8 cellular contexts compared by ENCODE assay signal in genomic region chr1:172531412-172531811, GRCh38. TPM values are rescaled to one million over a fixed set of nuclear protein-coding genes. Genes with fewer than 3 reads are reported as not detected.
DNase-seq lines count a peak whose midpoint lies in the region; ATAC-seq and TF ChIP-seq lines count a peak whose summit lies in the region.

No MANE protein-coding gene starts in this region.

- no TSS peak for BruUV-seq in HCT116 (replicated peaks; lab: Mats Ljungman, UMichigan)

- peaks cover 15% of the 10 kb centered on the region for H3K36me3 Mint-ChIP-seq in activated B cell treated with CpG ODN at 0.5 μM for 24 hours (ENCODE audit: low read depth)

- peak overlapping the region; percentile 64 for H3K9ac ChIP-seq in HCT116 (ENCODE audit: low read length)
- peak overlapping the region; percentile 87 for H3K9ac ChIP-seq in smooth muscle cell (ENCODE audit: low read depth)

- H3K27me3 ChIP-seq in HCT116 (ENCODE audit: insufficient read depth, low read length) (no peaks in the 10 kb centered on the region), right cardiac atrium (ENCODE audit: control insufficient read depth, insufficient read depth) (no peaks in the 10 kb centered on the region), smooth muscle cell (ENCODE audit: low read depth) (no peaks in the 10 kb centered on the region)

- no peak for TF ChIP-seq POLR2A in HCT116 (IDR thresholded peaks at IDR 0.05; ENCODE audit: borderline replicate concordance, extremely low read depth, insufficient read depth, insufficient read length)

- DNase-seq in HCT116 (ENCODE audit: low read depth, low spot score) (no peak), activated B cell treated with CpG ODN at 0.5 μM for 24 hours (no peak), right cardiac atrium (no peak), smooth muscle cell (lab: John Stamatoyannopoulos, UW; ENCODE audit: unreplicated experiment) (no peak), GM19238 (ENCODE audit: insufficient read length, low spot score) (no peak), NCI-H146 (lab: John Stamatoyannopoulos, UW) (no peak)

- intact Hi-C loops in HCT116 (cut with micrococcal nuclease) = loop anchor here (5.0 kb wide), 1 partner anchor 186 kb away; no protein-coding TSS in a partner anchor
- intact Hi-C loops in activated B cell treated with CpG ODN at 0.5 μM for 24 hours (cut with micrococcal nuclease) = loop anchor here (5.0 to 10.0 kb wide), 5 partner anchors 187 to 1999 kb away; partner anchors contain the start of genes DNM3, GORAB, KLHL20 and PRDX6
- intact Hi-C loops in right cardiac atrium (cut with DNase I) = loop anchor here in 2 of 4 donors (5.0 to 10.0 kb wide), 2 partner anchors 77 to 79 kb away; no protein-coding TSS in a partner anchor

- H3K9me3 Mint-ChIP-seq in activated B cell treated with CpG ODN at 0.5 μM for 24 hours = no peaks in the 10 kb centered on the region

- H3K4me2 ChIP-seq in HCT116 (ENCODE audit: low read length) = peak overlapping the region; percentile 98
- peak overlapping the region; percentile 91 for H3K4me2 ChIP-seq in smooth muscle cell

- no peaks in the 10 kb centered on the region for H4K20me1 ChIP-seq in HCT116 (ENCODE audit: insufficient read depth)
- H4K20me1 ChIP-seq in smooth muscle cell (ENCODE audit: low read depth) = peaks cover 29% of the 10 kb centered on the region

- TF ChIP-seq CTCF in HCT116 (IDR thresholded peaks at IDR 0.05 in 2 of 3, conservative IDR thresholded peaks at IDR 0.05 in 1 of 3; ENCODE audit: borderline replicate concordance in 1 of 3, insufficient read depth in 1 of 3, low read depth in 2 of 3, low read length in 2 of 3) = no peak
- no peak for TF ChIP-seq CTCF in activated B cell treated with CpG ODN at 0.5 μM for 24 hours (IDR thresholded peaks at IDR 0.05)
- no peak for TF ChIP-seq CTCF in smooth muscle cell (IDR thresholded peaks at IDR 0.05; ENCODE audit: borderline replicate concordance, insufficient read depth, poor library complexity, severe bottlenecking)

- peaks cover 4% of the 10 kb centered on the region for H3F3A ChIP-seq in smooth muscle cell (ENCODE audit: low read depth)

- CTCF ChIA-PET in HCT116 (lab: Charles Lee) = no interaction called here
- CTCF ChIA-PET in activated B cell treated with CpG ODN at 0.5 μM for 24 hours (lab: Charles Lee) = no interaction called here

- ATAC-seq in HCT116 = no peak
- ATAC-seq in activated B cell treated with CpG ODN at 0.5 μM for 24 hours (ENCODE audit: low read depth) = no peak
- ATAC-seq in right cardiac atrium = no peak
- ATAC-seq in GM18502 (IDR thresholded peaks at IDR 0.05; ENCODE audit: poor library complexity, unreplicated experiment) = no peak
- ATAC-seq in GM19023 (IDR thresholded peaks at IDR 0.05; ENCODE audit: unreplicated experiment) = no peak

- no peaks in the 10 kb centered on the region for H3K9me2 ChIP-seq in HCT116 (ENCODE audit: insufficient read depth)

- H3K4me3 ChIP-seq in HCT116 (replicated peaks in 1 of 2; ENCODE audit: low read depth in 1 of 2, low read length in 2 of 2) (peak overlapping the region; percentile 71 to 90), right cardiac atrium (ENCODE audit: low read length) (peak overlapping the region; percentile 93), smooth muscle cell (peak overlapping the region; percentile 69)

- peak overlapping the region; percentile 98 for H3K4me3 Mint-ChIP-seq in activated B cell treated with CpG ODN at 0.5 μM for 24 hours

- peak overlapping the region; percentile 99 for H3K27ac Mint-ChIP-seq in activated B cell treated with CpG ODN at 0.5 μM for 24 hours

- H3K27ac ChIP-seq in HCT116 (ENCODE audit: low read depth, low read length) (no peak overlapping the region), right cardiac atrium (ENCODE audit: low read length) (no peak overlapping the region), smooth muscle cell (ENCODE audit: low read depth) (no peak overlapping the region)

- RAD21 ChIA-PET in HCT116 (lab: Charles Lee; ENCODE audit: low non-redundant PET in 1 of 2, low total read pairs in 2 of 2, uncharacterized antibody in 2 of 2, unreplicated experiment in 2 of 2) = no interaction called here

- 11% methylated on average over 2 of the region's 2 CpGs for WGBS in right cardiac atrium
- WGBS in smooth muscle cell (ENCODE audit: low lambda C conversion rate) = 33% methylated on average over 2 of the region's 2 CpGs

- H3K79me2 ChIP-seq in HCT116 (ENCODE audit: insufficient read depth, low read length) (peaks cover 32% of the 10 kb centered on the region), smooth muscle cell (ENCODE audit: low read depth) (peaks cover 28% of the 10 kb centered on the region)

- H3K4me1 ChIP-seq in HCT116 (ENCODE audit: control insufficient read depth in 1 of 2, insufficient read depth in 2 of 2, low read length in 2 of 2) = peaks cover 0 to 18% of the 10 kb centered on the region in 2 experiments; a peak in 3 of 4 replicates
- no peaks in the 10 kb centered on the region for H3K4me1 ChIP-seq in right cardiac atrium (ENCODE audit: control insufficient read depth, insufficient read depth, low read length)
- H3K4me1 ChIP-seq in smooth muscle cell (ENCODE audit: low read depth) = peaks cover 27% of the 10 kb centered on the region

- H3K9me3 ChIP-seq in HCT116 (ENCODE audit: control insufficient read depth in 1 of 2, insufficient read depth in 1 of 2, low read depth in 1 of 2, low read length in 2 of 2) (no peaks in the 10 kb centered on the region), right cardiac atrium (ENCODE audit: control insufficient read depth, low read length) (no peaks in the 10 kb centered on the region), smooth muscle cell (replicated peaks; ENCODE audit: low read depth) (no peaks in the 10 kb centered on the region)

- TF ChIP-seq RAD21 in HCT116 (IDR thresholded peaks at IDR 0.05; ENCODE audit: low read depth) = no peak

- H3K4me1 Mint-ChIP-seq in activated B cell treated with CpG ODN at 0.5 μM for 24 hours = peaks cover 39% of the 10 kb centered on the region

- H2AFZ ChIP-seq in HCT116 (ENCODE audit: low read depth, low read length, poor library complexity, severe bottlenecking) (peak overlapping the region; percentile 98), smooth muscle cell (ENCODE audit: low read depth) (peak overlapping the region; percentile 90)

- H3K27me3 Mint-ChIP-seq in activated B cell treated with CpG ODN at 0.5 μM for 24 hours = peaks cover 8% of the 10 kb centered on the region

- H3K36me3 ChIP-seq in HCT116 (ENCODE audit: control insufficient read depth in 1 of 2, insufficient read depth in 2 of 2, low read length in 2 of 2) (no peaks in the 10 kb centered on the region), smooth muscle cell (ENCODE audit: low read depth) (no peaks in the 10 kb centered on the region)

- POLR2A ChIA-PET in HCT116 (lab: Charles Lee) (no interaction called here), activated B cell treated with CpG ODN at 0.5 μM for 24 hours (lab: Charles Lee) (no interaction called here)

TF ChIP-seq in HCT116, 20 proteins besides CTCF, POLR2A, EP300 and RAD21:
- TF ChIP-seq, protein P1, sequence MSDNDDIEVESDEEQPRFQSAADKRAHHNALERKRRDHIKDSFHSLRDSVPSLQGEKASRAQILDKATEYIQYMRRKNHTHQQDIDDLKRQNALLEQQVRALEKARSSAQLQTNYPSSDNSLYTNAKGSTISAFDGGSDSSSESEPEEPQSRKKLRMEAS (IDR thresholded peaks at IDR 0.05) = no peak
- no peak for TF ChIP-seq EZH2phosphoT487 (IDR thresholded peaks at IDR 0.05; ENCODE audit: borderline replicate concordance)
TF ChIP-seq in HCT116: peak in this region for 0.

RNA-seq across cellular contexts. Expression of gene SUCO, which starts 1.5 kb away (rescaled TPM):
- total RNA-seq in HCT116 (2021; ENCODE audit: unreplicated experiment) (22.6 TPM), activated B cell treated with CpG ODN at 0.5 μM for 24 hours (35.2 and 47.1 TPM in 2 replicates), right cardiac atrium (10 to 100 TPM; 31.4 to 36.1 (median 32.0) TPM), smooth muscle cell (86.0 and 96.7 TPM in 2 replicates)
- polyA plus RNA-seq in HCT116 (2012) = 5.3 and 6.0 TPM in 2 replicates
- polyA plus RNA-seq in right cardiac atrium (10.3 TPM), smooth muscle cell (16.9 and 28.7 TPM in 2 replicates)
